8 cellular contexts compared by ENCODE assay signal in the genomic region with DNA sequence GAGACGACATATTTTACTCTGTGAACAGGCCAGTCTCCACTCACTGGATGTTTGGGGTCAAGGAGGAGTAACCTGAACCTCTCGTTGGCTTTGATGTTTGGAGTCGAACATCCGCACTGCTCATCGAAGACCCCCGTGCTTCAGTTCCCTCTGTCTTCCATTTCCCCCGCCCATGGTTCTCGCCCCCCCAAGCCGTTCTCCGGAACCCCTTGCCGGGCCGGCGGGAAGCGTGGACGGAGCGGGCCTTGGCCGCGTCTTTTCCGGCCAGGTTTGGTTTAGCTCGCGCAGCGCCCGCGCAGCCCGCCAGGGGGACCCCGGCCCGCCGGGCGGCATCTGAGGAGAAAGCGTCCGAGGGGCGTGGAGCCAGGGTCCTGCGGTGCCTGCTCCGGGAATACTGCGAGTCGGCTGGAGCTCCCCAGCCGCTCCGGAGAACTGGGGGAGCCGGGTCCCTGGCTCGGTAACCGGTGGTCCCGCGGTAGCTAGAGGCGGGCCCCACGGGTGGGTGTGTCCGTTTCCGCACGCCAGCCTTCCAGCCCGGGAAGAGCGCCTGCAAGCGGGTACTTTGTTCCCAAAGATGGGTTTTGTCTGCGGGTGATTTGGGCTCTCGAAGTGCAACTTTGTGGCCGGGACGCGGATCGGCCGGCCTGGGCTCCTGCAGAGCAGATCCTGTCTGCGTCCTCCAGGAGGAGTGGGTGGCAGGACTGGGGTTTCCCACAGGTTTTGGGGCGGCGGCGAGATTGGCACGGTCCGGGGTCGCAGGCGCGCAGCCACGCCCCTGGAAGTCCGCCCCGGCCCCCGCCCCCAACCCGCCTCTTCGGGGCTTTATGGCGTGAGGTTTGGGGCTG. TPM values are rescaled to one million over a fixed set of nuclear protein-coding genes. Genes with fewer than 3 reads are reported as not detected.
DNase-seq lines count a peak whose midpoint lies in the region; ATAC-seq and TF ChIP-seq lines count a peak whose summit lies in the region.

No MANE protein-coding gene starts in this region.

- H3K4me1 Mint-ChIP-seq in T-cell: peaks cover 25 to 34% (median 32%) of the 10 kb centered on the region in 3 donors

- no peaks in the 10 kb centered on the region for H3K9me3 ChIP-seq in iPS-15b (ENCODE audit: control insufficient read depth, insufficient read depth, low read length)
- no peaks in the 10 kb centered on the region for H3K9me3 ChIP-seq in skeletal muscle satellite cell (replicated peaks; ENCODE audit: low read length)

- no peaks in the 10 kb centered on the region for H3K36me3 Mint-ChIP-seq in T-cell

- H3K4me2 ChIP-seq in skeletal muscle satellite cell (ENCODE audit: low read length): peak overlapping the region; percentile 98

- H3K36me3 ChIP-seq in iPS-15b (ENCODE audit: control insufficient read depth, insufficient read depth, low read length): no peaks in the 10 kb centered on the region
- H3K36me3 ChIP-seq in skeletal muscle satellite cell (ENCODE audit: insufficient read depth, low read length): no peaks in the 10 kb centered on the region

- peak overlapping the region; percentile 84 for H3K4me3 ChIP-seq in astrocyte of the cerebellum (ENCODE audit: low read depth, low read length)
- H3K4me3 ChIP-seq in iPS-15b (ENCODE audit: low read depth, low read length): peak overlapping the region; percentile 87
- peak overlapping the region; percentile 95 for H3K4me3 ChIP-seq in skeletal muscle satellite cell (ENCODE audit: low read length)

- peaks cover 3% of the 10 kb centered on the region for H3K27me3 ChIP-seq in iPS-15b (ENCODE audit: control insufficient read depth, insufficient read depth, low read length)
- no peaks in the 10 kb centered on the region for H3K27me3 ChIP-seq in skeletal muscle satellite cell (ENCODE audit: control insufficient read depth, insufficient read depth, low read length)

- H3K4me1 ChIP-seq in iPS-15b (ENCODE audit: control insufficient read depth, insufficient read depth, low read length) (peaks cover 8% of the 10 kb centered on the region), skeletal muscle satellite cell (ENCODE audit: control insufficient read depth, insufficient read depth, low read length) (no peaks in the 10 kb centered on the region)

- ATAC-seq in GM18868 (IDR thresholded peaks at IDR 0.05; ENCODE audit: unreplicated experiment): peak; percentile 65
- peak; percentile 51 for ATAC-seq in HG03097 (IDR thresholded peaks at IDR 0.05; ENCODE audit: low FRiP score, unreplicated experiment)
- peak; percentile 52 to 62 (median 54) for ATAC-seq in T-cell (replicated peaks in 1 of 4)
- ATAC-seq in GM21447 (IDR thresholded peaks at IDR 0.05; ENCODE audit: unreplicated experiment): no peak

- TF ChIP-seq CTCF in astrocyte of the cerebellum (IDR thresholded peaks at IDR 0.05; ENCODE audit: low read depth, low read length, missing control alignments): peak; percentile 95

- peaks cover 0 to 10% of the 10 kb centered on the region in 2 donors for H3K27me3 Mint-ChIP-seq in T-cell

- peaks cover 0 to 13% (median 4%) of the 10 kb centered on the region in 3 donors for H3K9me3 Mint-ChIP-seq in T-cell

- POLR2A ChIA-PET in T-cell (lab: Charles Lee): interaction anchor here in 1 of 2 donors (0.7 kb wide), 1 partner anchor 419 kb away, joined by 4 read pairs; no protein-coding TSS in a partner anchor

- H3K4me3 Mint-ChIP-seq in T-cell: peak overlapping the region; percentile 69 to 79 (median 78)

- CTCF ChIA-PET in T-cell (lab: Charles Lee): interaction anchor here (0.7 to 1.0 kb wide), 2 partner anchors 15 to 237 kb away, joined by 3 to 9 read pairs; no protein-coding TSS in a partner anchor

- in situ Hi-C loops in astrocyte of the cerebellum (cut with HindIII; ENCODE audit: low sequenced_read_pairs): no loop called here

- H3K27ac Mint-ChIP-seq in T-cell: no peak overlapping the region

- peak in 20 of 34 experiments; percentile 1 to 44 (median 18) for DNase-seq in T-cell
- DNase-seq in astrocyte of the cerebellum (ENCODE audit: low read depth): peak; percentile 60
- no peak for DNase-seq in COLO829 (ENCODE audit: low spot score)

- H3K9ac ChIP-seq in iPS-15b (ENCODE audit: low read depth, low read length) (peak overlapping the region; percentile 14), skeletal muscle satellite cell (ENCODE audit: low read depth, low read length) (peak overlapping the region; percentile 84)

RNA-seq across cellular contexts. Expression of gene TMEM200A, which starts 0.4 kb away (rescaled TPM):
- 1 to 10 TPM; 1.2 to 5.5 (median 3.4) TPM for total RNA-seq in T-cell
- total RNA-seq in skeletal muscle satellite cell (2012; rRNA removed): 1.1 and 2.3 TPM in 2 replicates
